8 cellular contexts compared by ENCODE assay signal in the genomic region with DNA sequence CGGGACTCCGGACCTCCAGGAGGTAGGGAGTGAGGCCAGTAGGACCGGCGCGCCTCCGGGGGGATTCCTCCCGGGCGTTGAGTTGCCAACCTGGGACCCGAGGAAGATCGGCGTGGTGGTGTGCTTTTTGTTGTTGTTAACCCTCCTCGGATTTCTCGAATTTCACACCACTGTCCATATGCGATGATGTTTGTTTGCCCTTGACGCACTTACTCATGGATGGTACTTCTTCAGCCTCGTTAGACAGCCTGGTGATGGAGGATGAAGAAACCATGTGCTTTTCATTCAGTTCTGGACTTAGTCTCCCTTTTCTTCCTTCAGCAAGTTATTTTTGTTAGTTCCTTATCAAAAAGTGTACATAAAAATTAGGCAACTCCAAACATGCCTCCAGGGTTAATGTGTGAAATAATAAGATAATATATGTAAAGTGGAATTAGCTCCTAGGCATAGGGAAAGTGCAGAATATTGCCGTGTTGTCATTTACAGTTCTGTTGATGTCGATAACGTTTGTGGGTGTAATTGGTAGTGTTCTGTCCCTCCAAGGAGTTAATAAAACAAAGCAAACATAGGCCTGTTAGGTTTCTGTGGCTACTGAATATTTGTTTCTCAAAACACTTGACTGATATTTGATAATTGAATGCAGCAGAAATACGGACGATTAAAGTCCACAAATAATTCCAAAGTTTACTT. TPM values are rescaled to one million over a fixed set of nuclear protein-coding genes. Genes with fewer than 3 reads are reported as not detected.
A peak's percentile ranks its signal among the peaks of the same experiment; 100 is the strongest.
DNase-seq lines count a peak whose midpoint lies in the region; ATAC-seq and TF ChIP-seq lines count a peak whose summit lies in the region.
"Not testable (repeated sequence)": the region's sequence is repeated elsewhere in the genome, so short reads cannot be mapped to it uniquely, and the experiment has no call there.

No MANE protein-coding gene starts in this region.

- not testable (repeated sequence) for H3K9me3 ChIP-seq in CD8-positive, alpha-beta T cell (ENCODE audit: low read length); heart left ventricle; muscle layer of duodenum (ENCODE audit: control insufficient read depth in 1 of 2, low read length in 2 of 2)

- H3K4me1 ChIP-seq in CD8-positive, alpha-beta T cell (ENCODE audit: insufficient read depth, low read length): peaks cover 31% of the 10 kb centered on the region
- peaks cover 4 to 43% (median 32%) of the 10 kb centered on the region in 12 donors for H3K4me1 ChIP-seq in heart left ventricle
- H3K4me1 ChIP-seq in muscle layer of duodenum (ENCODE audit: control insufficient read depth in 1 of 2, insufficient read depth in 2 of 2, low read length in 2 of 2): peaks cover 0 to 35% of the 10 kb centered on the region in 2 donors

- ATAC-seq in CD8-positive, alpha-beta T cell: peak; percentile 7
- ATAC-seq in HG03175 (IDR thresholded peaks at IDR 0.05; ENCODE audit: unreplicated experiment) (peak; percentile 4), heart left ventricle (peak in 1 of 4 donors; percentile 0)
- not testable (repeated sequence) for ATAC-seq in WTC11
- peak; percentile 31 for ATAC-seq in central memory CD8-positive, alpha-beta T cell (replicated peaks; ENCODE audit: extremely low read depth, poor library complexity, severe bottlenecking)

- WGBS in heart left ventricle, 4 donors: 0 to 1% (median 0%) methylated on average over 21 of the region's 21 CpGs

- H3K27ac Mint-ChIP-seq in CD8-positive, alpha-beta T cell: peak overlapping the region; percentile 98
- H3K27ac Mint-ChIP-seq in WTC11: peak overlapping the region; percentile 99
- H3K27ac Mint-ChIP-seq in central memory CD8-positive, alpha-beta T cell (ENCODE audit: low read depth): peak overlapping the region; percentile 98
- H3K27ac Mint-ChIP-seq in stimulated activated naive CD8-positive, alpha-beta T cell treated with anti-CD3 and anti-CD28 coated beads, Interleukin-15, Interleukin-2, amounts not matched to agents 100 ng/mL and 50 ng/mL, for 24 hours: peak overlapping the region; percentile 99

- not testable (repeated sequence) for H3K27me3 Mint-ChIP-seq in CD8-positive, alpha-beta T cell (ENCODE audit: low read depth); WTC11 (ENCODE audit: low read depth); central memory CD8-positive, alpha-beta T cell; stimulated activated naive CD8-positive, alpha-beta T cell treated with anti-CD3 and anti-CD28 coated beads, Interleukin-15, Interleukin-2, amounts not matched to agents 100 ng/mL and 50 ng/mL, for 24 hours

- TF ChIP-seq POLR2A in heart left ventricle (IDR thresholded peaks at IDR 0.05): not testable (repeated sequence)

- H3K27ac ChIP-seq in CD8-positive, alpha-beta T cell (ENCODE audit: low read depth, low read length): peak overlapping the region; percentile 97
- H3K27ac ChIP-seq in heart left ventricle: peak overlapping the region; percentile 94 to 100 (median 98)
- H3K27ac ChIP-seq in muscle layer of duodenum (ENCODE audit: low read length): peak overlapping the region; percentile 91

- peak overlapping the region; percentile 99 for H3K4me3 Mint-ChIP-seq in CD8-positive, alpha-beta T cell
- peak overlapping the region; percentile 99 for H3K4me3 Mint-ChIP-seq in WTC11
- peak overlapping the region; percentile 95 for H3K4me3 Mint-ChIP-seq in central memory CD8-positive, alpha-beta T cell
- peak overlapping the region; percentile 99 for H3K4me3 Mint-ChIP-seq in stimulated activated naive CD8-positive, alpha-beta T cell treated with anti-CD3 and anti-CD28 coated beads, Interleukin-15, Interleukin-2, amounts not matched to agents 100 ng/mL and 50 ng/mL, for 24 hours

- not testable (repeated sequence) for H3K27me3 ChIP-seq in CD8-positive, alpha-beta T cell (ENCODE audit: insufficient read depth, low read length); heart left ventricle; muscle layer of duodenum (ENCODE audit: low read depth, low read length)

- not testable (repeated sequence) for H3K36me3 ChIP-seq in CD8-positive, alpha-beta T cell (ENCODE audit: insufficient read depth, low read length); heart left ventricle; muscle layer of duodenum (ENCODE audit: control insufficient read depth in 1 of 2, insufficient read depth in 2 of 2, low read length in 2 of 2)

- peak overlapping the region; percentile 100 for H3K4me3 ChIP-seq in CD8-positive, alpha-beta T cell (ENCODE audit: low read depth, low read length)
- H3K4me3 ChIP-seq in heart left ventricle (peak overlapping the region; percentile 77 to 99 (median 92)), muscle layer of duodenum (ENCODE audit: low read depth in 1 of 2, low read length in 2 of 2) (peak overlapping the region; percentile 85 to 86)

- H3K9me3 Mint-ChIP-seq in CD8-positive, alpha-beta T cell; WTC11; central memory CD8-positive, alpha-beta T cell; stimulated activated naive CD8-positive, alpha-beta T cell treated with anti-CD3 and anti-CD28 coated beads, Interleukin-15, Interleukin-2, amounts not matched to agents 100 ng/mL and 50 ng/mL, for 24 hours: not testable (repeated sequence)

- H3K4me1 Mint-ChIP-seq in CD8-positive, alpha-beta T cell (ENCODE audit: low read depth): peaks cover 50% of the 10 kb centered on the region
- H3K4me1 Mint-ChIP-seq in WTC11: peaks cover 17% of the 10 kb centered on the region
- peaks cover 26% of the 10 kb centered on the region for H3K4me1 Mint-ChIP-seq in central memory CD8-positive, alpha-beta T cell
- peaks cover 40% of the 10 kb centered on the region for H3K4me1 Mint-ChIP-seq in stimulated activated naive CD8-positive, alpha-beta T cell treated with anti-CD3 and anti-CD28 coated beads, Interleukin-15, Interleukin-2, amounts not matched to agents 100 ng/mL and 50 ng/mL, for 24 hours (ENCODE audit: low read depth)

- intact Hi-C loops in CD8-positive, alpha-beta T cell (cut with DNase I, micrococcal nuclease): loop anchor here (1.0 to 10.0 kb wide), 10 partner anchors 45 to 771 kb away; a partner anchor contains a TSS
- intact Hi-C loops in heart left ventricle (cut with DNase I): loop anchor here in 3 of 10 donors (5.0 to 10.0 kb wide), 3 partner anchors 56 to 241 kb away; a partner anchor contains a TSS

- POLR2A ChIA-PET in CD8-positive, alpha-beta T cell (lab: Charles Lee): interaction anchor here (0.7 to 1.5 kb wide), 3 partner anchors 19 to 50 kb away, joined by 4 to 6 read pairs (median 4); no protein-coding TSS in a partner anchor
- POLR2A ChIA-PET in WTC11 (lab: Charles Lee): not testable (repeated sequence)

- DNase-seq in CD8-positive, alpha-beta T cell; WTC11 (ENCODE audit: low spot score); central memory CD8-positive, alpha-beta T cell (ENCODE audit: low spot score in 2 of 2); heart left ventricle: not testable (repeated sequence)
- peak; percentile 87 for DNase-seq in NCI-H526 treated with DMSO at 0.1 percent for 48 hours (lab: John Stamatoyannopoulos, UW)

- TF ChIP-seq CTCF in CD8-positive, alpha-beta T cell (IDR thresholded peaks at IDR 0.05); WTC11 (IDR thresholded peaks at IDR 0.05); heart left ventricle (IDR thresholded peaks at IDR 0.05): not testable (repeated sequence)

- H3K36me3 Mint-ChIP-seq in CD8-positive, alpha-beta T cell: peaks cover 31% of the 10 kb centered on the region
- H3K36me3 Mint-ChIP-seq in WTC11: not testable (repeated sequence)
- peaks cover 33% of the 10 kb centered on the region for H3K36me3 Mint-ChIP-seq in central memory CD8-positive, alpha-beta T cell (ENCODE audit: insufficient read depth)
- H3K36me3 Mint-ChIP-seq in stimulated activated naive CD8-positive, alpha-beta T cell treated with anti-CD3 and anti-CD28 coated beads, Interleukin-15, Interleukin-2, amounts not matched to agents 100 ng/mL and 50 ng/mL, for 24 hours (ENCODE audit: low read depth): peaks cover 22% of the 10 kb centered on the region

- CTCF ChIA-PET in CD8-positive, alpha-beta T cell (lab: Charles Lee): interaction anchor here (0.9 kb wide), 1 partner anchor 166 kb away, joined by 4 read pairs; no protein-coding TSS in a partner anchor
- CTCF ChIA-PET in WTC11 (lab: Charles Lee): not testable (repeated sequence)

TF ChIP-seq in WTC11, 78 proteins besides CTCF, POLR2A, EP300 and RAD21:
- TF ChIP-seq TEAD1 (CRISPR knock-in tag; IDR thresholded peaks at IDR 0.05) (0 out of 2 replicates have a peak, but pooled peaks have one; percentile 1), SP1 (CRISPR knock-in tag; conservative IDR thresholded peaks at IDR 0.05) (0 out of 2 replicates have a peak, but pooled peaks have one; percentile 5)
- TF ChIP-seq, protein P1, sequence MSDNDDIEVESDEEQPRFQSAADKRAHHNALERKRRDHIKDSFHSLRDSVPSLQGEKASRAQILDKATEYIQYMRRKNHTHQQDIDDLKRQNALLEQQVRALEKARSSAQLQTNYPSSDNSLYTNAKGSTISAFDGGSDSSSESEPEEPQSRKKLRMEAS (CRISPR knock-in tag; IDR thresholded peaks at IDR 0.05): peak; percentile 56
TF ChIP-seq in WTC11: peak in this region for 3; not testable (repeated sequence) for 75.

RNA-seq across cellular contexts. Expression of a gene that starts 0.9 kb away (rescaled TPM):
- 10 to 100 TPM; 54.6 to 58.9 TPM for total RNA-seq in CD8-positive, alpha-beta T cell
- total RNA-seq in WTC11 (2021) (26.6 to 29.3 TPM (median 27.0 TPM) in 3 replicates), heart left ventricle (10 to 100 TPM; 38.3 to 56.0 (median 50.3) TPM)
- 10 to 100 TPM in 1 of 2 donors, 1 to 10 TPM in 1; 9.3 to 15.0 TPM for polyA plus RNA-seq in heart left ventricle

RNA-seq across cellular contexts. Expression of a gene that starts 46.5 kb away (rescaled TPM):
- total RNA-seq in CD8-positive, alpha-beta T cell: 10 to 100 TPM; 66.4 to 70.2 TPM
- 44.6 to 61.7 TPM (median 46.3 TPM) in 3 replicates for total RNA-seq in WTC11 (2021)
- total RNA-seq in heart left ventricle: 10 to 100 TPM in 7 of 9 donors, 1 to 10 TPM in 2; 5.2 to 22.1 (median 16.0) TPM
- 10 to 100 TPM; 12.8 to 21.4 TPM for polyA plus RNA-seq in heart left ventricle
